ENCODE assay signal across 8 cellular contexts in genomic region chr7:35228496-35229051, GRCh38. TPM values are rescaled to one million over a fixed set of nuclear protein-coding genes. Genes with fewer than 3 reads are reported as not detected.
"Had no signal": no experiment of that assay in that cellular context is flagged by ENCODE, and none has a peak within 500 bp of the region (broad histone marks: within the 10 kb centered on the region; RNA-seq: fewer than 3 reads in every experiment).

No MANE protein-coding gene starts in this region.

RNA-seq across cellular contexts. Expression of gene TBX20, which starts 25.3 kb away (rescaled TPM):
- total RNA-seq: activated CD8-positive, alpha-beta T cell treated with anti-CD3 and anti-CD28 coated beads, Interleukin-2, amount 10 ng/mL, durations not matched to agents 7 days and 5 days; cerebellum; esophagus squamous epithelium; gastrocnemius medialis; natural killer cell; osteoblast; posterior vena cava; sigmoid colon had no signal
